15 cellular contexts compared by ENCODE assay signal in the genomic region with DNA sequence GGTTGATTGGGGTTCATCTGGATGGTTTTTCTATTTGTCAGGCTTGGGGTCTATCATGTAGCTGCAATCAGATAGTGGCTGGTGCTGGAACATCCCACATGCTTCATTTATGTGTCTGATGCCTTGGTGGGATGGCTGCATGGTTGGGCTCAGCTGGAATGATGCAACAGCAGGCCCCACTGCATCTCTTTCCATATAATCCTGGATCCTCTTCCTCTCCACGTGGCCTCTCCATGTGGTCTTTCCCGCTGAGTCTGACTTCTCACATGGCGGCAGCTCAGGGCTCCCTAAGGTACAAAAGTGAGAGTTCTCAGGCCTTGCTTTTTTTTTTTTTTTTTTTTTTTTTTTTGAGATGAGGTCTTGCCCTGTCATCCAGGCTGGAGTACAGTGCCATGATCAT.
"Had no signal": no experiment of that assay in that cellular context is flagged by ENCODE, and none has a peak within 500 bp of the region (broad histone marks: within the 10 kb centered on the region; RNA-seq: fewer than 3 reads in every experiment).

No MANE protein-coding gene starts in this region.

- DNase-seq: activated CD4-positive, alpha-beta T cell treated with anti-CD3 and anti-CD28 coated beads, Interleukin-2, amount 50 U/mL, for 1 hour; activated naive CD4-positive, alpha-beta T cell treated with anti-CD3 and anti-CD28 coated beads, Interleukin-2, amount 50 U/mL, for 16 hours; amniotic stem cell; dermis blood vessel endothelial cell; kidney; left ventricle myocardium inferior; stimulated activated CD4-positive, alpha-beta T cell treated with anti-CD3 and anti-CD28 coated beads, Interleukin-4, amount 100 ng/mL, for 1 hour; stimulated activated CD8-positive, alpha-beta memory T cell treated with anti-CD3 and anti-CD28 coated beads, Interleukin-4, amount 100 ng/mL, for 48 hours; stimulated activated naive CD8-positive, alpha-beta T cell treated with anti-CD3 and anti-CD28 coated beads, Interleukin-15, amount 100 ng/mL, for 72 hours; T-helper 9 cell had no signal

- H3K4me3 ChIP-seq: left ventricle myocardium inferior, thoracic aorta had no signal

- H3K9me3 ChIP-seq: left ventricle myocardium inferior, thoracic aorta had no signal

- H3K4me3 Mint-ChIP-seq: brain, memory B cell, neural crest cell had no signal

- H3K27ac Mint-ChIP-seq: brain, memory B cell had no signal

- H3K4me1 Mint-ChIP-seq: memory B cell had no signal

- H3K27ac ChIP-seq: left ventricle myocardium inferior, thoracic aorta, VCaP had no signal

- H3K36me3 Mint-ChIP-seq: brain, memory B cell had no signal

- H3K27me3 Mint-ChIP-seq: stimulated activated naive CD8-positive, alpha-beta T cell treated with anti-CD3 and anti-CD28 coated beads, Interleukin-15, amount 100 ng/mL, for 72 hours had no signal

- H3K36me3 ChIP-seq: left ventricle myocardium inferior, thoracic aorta had no signal

- H3K9me3 Mint-ChIP-seq: brain; memory B cell; neural crest cell; stimulated activated naive CD8-positive, alpha-beta T cell treated with anti-CD3 and anti-CD28 coated beads, Interleukin-15, amount 100 ng/mL, for 72 hours had no signal
